ENCODE assay signal across 30 cellular contexts in the genomic region with DNA sequence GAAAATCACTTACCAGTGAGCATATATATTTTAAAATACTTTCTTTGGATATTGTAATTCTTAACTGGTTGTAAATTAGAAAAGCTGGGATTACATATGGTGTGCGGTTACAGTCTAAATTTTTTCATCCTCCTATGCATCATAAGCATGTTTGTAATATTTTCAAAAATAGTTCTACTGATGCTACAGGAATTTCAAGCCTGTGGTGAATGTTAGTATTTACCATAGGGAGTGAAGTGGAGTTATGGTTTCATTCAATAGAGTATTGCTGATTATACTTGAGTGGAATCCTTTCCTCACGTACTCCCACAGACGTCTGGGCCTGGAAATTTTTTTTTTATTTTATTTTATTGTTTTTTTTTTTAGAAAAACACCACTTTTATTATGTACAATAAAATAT.
"Had no signal": no experiment of that assay in that cellular context is flagged by ENCODE, and none has a peak within 500 bp of the region (broad histone marks: within the 10 kb centered on the region; RNA-seq: fewer than 3 reads in every experiment).

No MANE protein-coding gene starts in this region.

- H3K4me1 Mint-ChIP-seq: endodermal cell; nephron progenitor cell; stimulated activated memory B cell treated with anti-CD40 and anti-IgM and Interleukin-4, amounts not matched to agents 10 μg/mL and 1 μg/mL and 100 μg/mL, for 72 hours had no signal

- H3K27ac ChIP-seq: esophagus muscularis mucosa, gastroesophageal sphincter, heart right ventricle, left lung, ovary, psoas muscle, sigmoid colon, skin epidermis, spleen, testis, tibial artery had no signal

- H3K4me1 ChIP-seq: esophagus muscularis mucosa, foreskin keratinocyte, gastroesophageal sphincter, heart right ventricle, left lung, psoas muscle, sigmoid colon, testis, tibial artery had no signal

- H3K9me3 Mint-ChIP-seq: dendritic cell treated with granulocyte-macrophage colony-stimulating factor and Interleukin-4, amounts not matched to agents 40 ng/mL and 50 ng/mL, for 4 days; endodermal cell; immature natural killer cell; naive thymus-derived CD8-positive, alpha-beta T cell; stimulated activated memory B cell treated with anti-CD40 and anti-IgM and Interleukin-4, amounts not matched to agents 10 μg/mL and 1 μg/mL and 100 μg/mL, for 72 hours; type B pancreatic cell had no signal

- H3K9me3 ChIP-seq: esophagus muscularis mucosa, gastroesophageal sphincter, heart right ventricle, left lung, ovary, psoas muscle, sigmoid colon, spleen, testis, tibial artery had no signal

- H3K4me3 Mint-ChIP-seq: dendritic cell treated with granulocyte-macrophage colony-stimulating factor and Interleukin-4, amounts not matched to agents 40 ng/mL and 50 ng/mL, for 4 days; endodermal cell; immature natural killer cell; nephron progenitor cell; stimulated activated memory B cell treated with anti-CD40 and anti-IgM and Interleukin-4, amounts not matched to agents 10 μg/mL and 1 μg/mL and 100 μg/mL, for 72 hours; type B pancreatic cell had no signal

- H3K36me3 ChIP-seq: ovary had no signal

- DNase-seq: effector CD8-positive, alpha-beta T cell; endodermal cell; foreskin keratinocyte; heart right ventricle; hippocampal formation; immature natural killer cell; left cardiac atrium; left lung; mesendoderm; midbrain; naive thymus-derived CD8-positive, alpha-beta T cell; nephron progenitor cell; occipital lobe; ovary; posterior cingulate gyrus; psoas muscle; right cardiac atrium; sigmoid colon; spleen; stimulated activated CD4-positive, alpha-beta T cell treated with anti-CD3 and anti-CD28 coated beads, Interleukin-4, amount 100 ng/mL, for 4 hours; stimulated activated naive CD8-positive, alpha-beta T cell treated with anti-CD3 and anti-CD28 coated beads, Interleukin-15, Interleukin-2, amounts not matched to agents 100 U/mL and 50 U/mL, for 24 hours; substantia nigra; testis; tibial artery had no signal

- H3K27ac Mint-ChIP-seq: dendritic cell treated with granulocyte-macrophage colony-stimulating factor and Interleukin-4, amounts not matched to agents 40 ng/mL and 50 ng/mL, for 4 days; endodermal cell; immature natural killer cell; naive thymus-derived CD8-positive, alpha-beta T cell; nephron progenitor cell; stimulated activated memory B cell treated with anti-CD40 and anti-IgM and Interleukin-4, amounts not matched to agents 10 μg/mL and 1 μg/mL and 100 μg/mL, for 72 hours; type B pancreatic cell had no signal

- ATAC-seq: foreskin keratinocyte; gastroesophageal sphincter; heart right ventricle; left cardiac atrium; left lung; naive thymus-derived CD8-positive, alpha-beta T cell; psoas muscle; right cardiac atrium; stimulated activated memory B cell treated with anti-CD40 and anti-IgM and Interleukin-4, amounts not matched to agents 10 μg/mL and 1 μg/mL and 100 μg/mL, for 72 hours; stimulated activated naive CD8-positive, alpha-beta T cell treated with anti-CD3 and anti-CD28 coated beads, Interleukin-15, Interleukin-2, amounts not matched to agents 100 U/mL and 50 U/mL, for 24 hours had no signal

- H3K27me3 ChIP-seq: esophagus muscularis mucosa, foreskin keratinocyte, gastroesophageal sphincter, heart right ventricle, left lung, ovary, sigmoid colon, spleen, testis, tibial artery had no signal

- H3K4me3 ChIP-seq: esophagus muscularis mucosa, gastroesophageal sphincter, heart right ventricle, left lung, ovary, psoas muscle, sigmoid colon, skin epidermis, spleen, testis, tibial artery had no signal

- H3K27me3 Mint-ChIP-seq: dendritic cell treated with granulocyte-macrophage colony-stimulating factor and Interleukin-4, amounts not matched to agents 40 ng/mL and 50 ng/mL, for 4 days; naive thymus-derived CD8-positive, alpha-beta T cell; stimulated activated memory B cell treated with anti-CD40 and anti-IgM and Interleukin-4, amounts not matched to agents 10 μg/mL and 1 μg/mL and 100 μg/mL, for 72 hours; type B pancreatic cell had no signal
